10 cellular contexts compared by ENCODE assay signal in the genomic region with DNA sequence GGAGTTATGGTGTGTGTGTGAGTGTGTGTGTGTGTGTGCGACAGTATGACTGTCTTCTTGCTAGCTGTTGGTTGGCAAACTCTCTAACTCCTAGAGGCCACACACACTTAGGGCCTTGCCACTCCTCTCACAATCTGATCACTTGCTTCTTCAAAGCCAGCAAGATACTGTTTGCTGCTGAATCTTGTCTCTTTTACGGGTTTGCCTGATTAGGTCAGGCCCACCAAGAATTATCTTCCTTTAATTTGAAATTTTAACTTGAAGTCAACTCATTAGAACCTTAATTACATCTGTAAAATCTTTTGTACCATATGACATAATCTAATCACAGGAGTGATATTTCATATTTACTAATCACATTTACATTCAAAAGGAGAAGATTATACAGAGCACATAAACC.
"Had no signal": no experiment of that assay in that cellular context is flagged by ENCODE, and none has a peak within 500 bp of the region (broad histone marks: within the 10 kb centered on the region; RNA-seq: fewer than 3 reads in every experiment).

No MANE protein-coding gene starts in this region.

- H3K4me1 ChIP-seq: HAP-1 had no signal

- H3K9ac ChIP-seq: GM23248 had no signal

- H3K9me3 Mint-ChIP-seq: GM23338, H9 had no signal

- H2AFZ ChIP-seq: GM23248, GM23338 had no signal

- H3K4me3 Mint-ChIP-seq: GM23338, H9, HFFc6 had no signal

- FAIRE-seq: H54 had no signal

- H3K4me1 Mint-ChIP-seq: GM23338, H9 had no signal

- H3K27ac Mint-ChIP-seq: GM23338, H9, HFFc6 had no signal

- DNase-seq: GM23248, GOT3, H7, H9, HCEC 1CT, HFFc6 had no signal

- H3K4me2 ChIP-seq: GM23338 had no signal

- H3K9me3 ChIP-seq: HAP-1 had no signal

- ATAC-seq: GM23338, HCT116 had no signal

- H3K36me3 ChIP-seq: HAP-1 had no signal

- H3K27ac ChIP-seq: GM23248 had no signal

- H3K4me3 ChIP-seq: GM23248, GM23338, HAP-1 had no signal
